14 cellular contexts compared by ENCODE assay signal in genomic region chr10:11336703-11337102, GRCh38.
DNase-seq lines count a peak whose midpoint lies in the region; ATAC-seq, FAIRE-seq and TF ChIP-seq lines count a peak whose summit lies in the region.
"Had no signal": no experiment of that assay in that cellular context is flagged by ENCODE, and none has a peak within 500 bp of the region (broad histone marks: within the 10 kb centered on the region; RNA-seq: fewer than 3 reads in every experiment).

No MANE protein-coding gene starts in this region.

- H3K27me3 ChIP-seq in GM23338 (ENCODE audit: insufficient read depth) = no peaks in the 10 kb centered on the region
- H3K27me3 ChIP-seq in endothelial cell of umbilical vein (ENCODE audit: control insufficient read depth in 2 of 2, insufficient read depth in 2 of 2, low read length in 2 of 2) = no peaks in the 10 kb centered on the region
- no peaks in the 10 kb centered on the region for H3K27me3 ChIP-seq in neuronal stem cell (ENCODE audit: control insufficient read depth in 3 of 3, insufficient read depth in 3 of 3, low read depth in 1 of 3, low read length in 3 of 3)
- H3K27me3 ChIP-seq in mesenchymal stem cell (ENCODE audit: control insufficient read depth in 1 of 2, insufficient read depth in 1 of 2, low read length in 2 of 2) = peaks cover 5 to 40% of the 10 kb centered on the region in 2 experiments
- H3K27me3 ChIP-seq: ovary, upper lobe of right lung had no signal

- no peak overlapping the region for H4K8ac ChIP-seq in neuronal stem cell (ENCODE audit: low read depth, low read length)
- H4K8ac ChIP-seq in mesenchymal stem cell (ENCODE audit: low read length) = no peak overlapping the region

- H3K9ac ChIP-seq in endothelial cell of umbilical vein (replicated peaks; ENCODE audit: extremely low read depth, insufficient read depth, low read length) (no peak overlapping the region), neuronal stem cell (ENCODE audit: low read depth, low read length, poor library complexity) (no peak overlapping the region), mesenchymal stem cell (ENCODE audit: low read length) (no peak overlapping the region)

- no peak for TF ChIP-seq CTCF in GM23338 (conservative IDR thresholded peaks at IDR 0.05; ENCODE audit: low read depth in 2 of 2)
- no peak for TF ChIP-seq CTCF in endothelial cell of umbilical vein (IDR thresholded peaks at IDR 0.05; ENCODE audit: extremely low read depth in 1 of 2, insufficient read depth in 1 of 2, low read depth in 1 of 2, low read length in 2 of 2)

- H3K27ac ChIP-seq in GM23338 (ENCODE audit: low read depth) = no peak overlapping the region
- H3K27ac ChIP-seq in endothelial cell of umbilical vein (ENCODE audit: insufficient read depth, low read depth, low read length) = no peak overlapping the region
- no peak overlapping the region for H3K27ac ChIP-seq in neuronal stem cell (replicated peaks; ENCODE audit: low read length)
- no peak overlapping the region for H3K27ac ChIP-seq in mesenchymal stem cell (ENCODE audit: low read length, poor library complexity, severe bottlenecking)
- H3K27ac ChIP-seq: ovary, upper lobe of right lung had no signal

- no peak overlapping the region for H3K27ac Mint-ChIP-seq in GM23338

- H3K79me1 ChIP-seq in neuronal stem cell (ENCODE audit: low read depth, low read length) (no peaks in the 10 kb centered on the region), mesenchymal stem cell (replicated peaks; ENCODE audit: low read length, poor library complexity, severe bottlenecking) (no peaks in the 10 kb centered on the region)

- no peaks in the 10 kb centered on the region for H4K20me1 ChIP-seq in GM23338 (replicated peaks; ENCODE audit: insufficient read depth)
- no peaks in the 10 kb centered on the region for H4K20me1 ChIP-seq in endothelial cell of umbilical vein (replicated peaks; ENCODE audit: control insufficient read depth, extremely low read depth, insufficient read depth, low read length)

- TF ChIP-seq POLR2A in endothelial cell of umbilical vein (IDR thresholded peaks at IDR 0.05; ENCODE audit: low read depth, low read length) = no peak

- H3K9me2 ChIP-seq in GM23338 (ENCODE audit: insufficient read depth) = no peaks in the 10 kb centered on the region

- H2BK15ac ChIP-seq in neuronal stem cell (ENCODE audit: low read length) (no peak overlapping the region), mesenchymal stem cell (ENCODE audit: low read depth, poor library complexity, severe bottlenecking) (no peak overlapping the region)

- H3K4me3 ChIP-seq in GM23338 (no peak overlapping the region), endothelial cell of umbilical vein (replicated peaks in 1 of 3; ENCODE audit: insufficient read depth in 1 of 3, low read depth in 1 of 3, low read length in 3 of 3) (no peak overlapping the region), neuronal stem cell (ENCODE audit: low read length in 2 of 2) (no peak overlapping the region), mesenchymal stem cell (ENCODE audit: insufficient read depth in 1 of 2, low read depth in 1 of 2, low read length in 2 of 2) (no peak overlapping the region)
- H3K4me3 ChIP-seq: ovary, upper lobe of right lung had no signal

- H2BK120ac ChIP-seq in neuronal stem cell (ENCODE audit: low read depth, low read length) (no peak overlapping the region), mesenchymal stem cell (ENCODE audit: low read depth, low read length) (no peak overlapping the region)

- dilution Hi-C loops in endothelial cell of umbilical vein (cut with MboI; ENCODE audit: extremely low pct_ligation_motif_present, low sequenced_read_pairs) = no loop called here

- peak; percentile 64 for FAIRE-seq in endothelial cell of umbilical vein (lab: Jason Lieb, UNC)
- FAIRE-seq: GM18507 had no signal

- H3K4me2 ChIP-seq in GM23338 = no peak overlapping the region
- H3K4me2 ChIP-seq in endothelial cell of umbilical vein (ENCODE audit: insufficient read depth, low read length) = no peak overlapping the region
- H3K4me2 ChIP-seq in neuronal stem cell (ENCODE audit: insufficient read depth, low read length, poor library complexity, severe bottlenecking) = no peak overlapping the region
- H3K4me2 ChIP-seq in mesenchymal stem cell (ENCODE audit: low read length, poor library complexity, severe bottlenecking) = no peak overlapping the region

- no peak overlapping the region for H2AK5ac ChIP-seq in neuronal stem cell (ENCODE audit: low read depth, low read length)
- no peak overlapping the region for H2AK5ac ChIP-seq in mesenchymal stem cell (ENCODE audit: low read length, severe bottlenecking)

- no peaks in the 10 kb centered on the region for H3F3A ChIP-seq in GM23338 (replicated peaks; ENCODE audit: low read depth)

- H2BK12ac ChIP-seq in neuronal stem cell (ENCODE audit: low read length) = no peak overlapping the region
- no peak overlapping the region for H2BK12ac ChIP-seq in mesenchymal stem cell (ENCODE audit: low read length in 2 of 2)

- H3K9me3 ChIP-seq in endothelial cell of umbilical vein (replicated peaks; ENCODE audit: control insufficient read depth, insufficient read depth, low read length) (no peaks in the 10 kb centered on the region), neuronal stem cell (replicated peaks in 1 of 2; ENCODE audit: control insufficient read depth in 2 of 2, insufficient read depth in 1 of 2, low read depth in 1 of 2, low read length in 2 of 2) (no peaks in the 10 kb centered on the region), mesenchymal stem cell (ENCODE audit: control insufficient read depth, low read length) (no peaks in the 10 kb centered on the region)
- H3K9me3 ChIP-seq: ovary, upper lobe of right lung had no signal

- DNase-seq in GM23338 (ENCODE audit: low spot score) = peak; percentile 57
- DNase-seq in RPMI7951 (ENCODE audit: low read depth) = peak; percentile 18
- peak; percentile 48 for DNase-seq in endothelial cell of umbilical vein (ENCODE audit: low read depth, low spot score)
- peak; percentile 54 for DNase-seq in neuronal stem cell (ENCODE audit: low spot score)
- no peak for DNase-seq in mesenchymal stem cell
- no peak for DNase-seq in SIG-M5 (lab: John Stamatoyannopoulos, UW)
- no peak for DNase-seq in GOT3 (lab: John Stamatoyannopoulos, UW)
- DNase-seq: activated CD4-positive, CD25-positive, alpha-beta regulatory T cell treated with anti-CD3 and anti-CD28 coated beads, Interleukin-2, amount 50 U/mL, for 72 hours; DMS53; NCI-H2171 treated with DMSO at 0.1 percent for 48 hours; ovary had no signal

- H3K79me2 ChIP-seq in GM23338 (replicated peaks; ENCODE audit: insufficient read depth) (no peaks in the 10 kb centered on the region), endothelial cell of umbilical vein (ENCODE audit: control insufficient read depth, insufficient read depth, low read length) (no peaks in the 10 kb centered on the region)

- no peak overlapping the region for H2BK5ac ChIP-seq in neuronal stem cell (ENCODE audit: low read length)
- H2BK5ac ChIP-seq in mesenchymal stem cell (ENCODE audit: low read depth, low read length, poor library complexity, severe bottlenecking) = no peak overlapping the region

- H3K4me1 Mint-ChIP-seq in GM23338 = peaks cover 40% of the 10 kb centered on the region

- BruUV-seq in endothelial cell of umbilical vein (replicated peaks; lab: Mats Ljungman, UMichigan) = no TSS peak

- H2AFZ ChIP-seq in GM23338 (no peak overlapping the region), endothelial cell of umbilical vein (ENCODE audit: low read depth, low read length) (no peak overlapping the region), neuronal stem cell (ENCODE audit: low read length) (peak overlapping the region; percentile 50), mesenchymal stem cell (ENCODE audit: low read depth, low read length) (no peak overlapping the region)

- no peak overlapping the region for H3K4me3 Mint-ChIP-seq in GM23338

- H4K91ac ChIP-seq in neuronal stem cell (ENCODE audit: low read depth, low read length, poor library complexity) = no peak overlapping the region
- no peak overlapping the region for H4K91ac ChIP-seq in mesenchymal stem cell (ENCODE audit: low read length)

- no peak overlapping the region for H3K14ac ChIP-seq in neuronal stem cell (ENCODE audit: low read length)
- H3K14ac ChIP-seq in mesenchymal stem cell (ENCODE audit: low read length in 2 of 2) = no peak overlapping the region

- no peaks in the 10 kb centered on the region for H3K9me1 ChIP-seq in endothelial cell of umbilical vein (replicated peaks; ENCODE audit: control insufficient read depth, extremely low read depth, insufficient read depth, low read length)

- intact Hi-C loops in endothelial cell of umbilical vein (cut with micrococcal nuclease) = no loop called here

- H3K23ac ChIP-seq in neuronal stem cell (ENCODE audit: low read depth, low read length, poor library complexity) (no peak overlapping the region), mesenchymal stem cell (ENCODE audit: low read length in 2 of 2) (no peak overlapping the region)

- H3K9me3 Mint-ChIP-seq in GM23338 = no peaks in the 10 kb centered on the region

- no peak overlapping the region for H3K18ac ChIP-seq in neuronal stem cell (ENCODE audit: low read length)
- H3K18ac ChIP-seq in mesenchymal stem cell (ENCODE audit: low read depth in 1 of 2, low read length in 2 of 2) = no peak overlapping the region

- ATAC-seq in GM23338 (peak; percentile 74), GM19452 (IDR thresholded peaks at IDR 0.05; ENCODE audit: unreplicated experiment) (no peak)

- no CpG with 5 or more reads among the region's 7 CpGs for WGBS in neuronal stem cell (ENCODE audit: extremely low coverage in 2 of 2, insufficient read length in 2 of 2, insufficient replicate concordance in 1 of 2), 2 donors
- WGBS in mesenchymal stem cell = 90% methylated on average over 7 of the region's 7 CpGs

- H3K36me3 ChIP-seq in GM23338 (ENCODE audit: insufficient read depth) = no peaks in the 10 kb centered on the region
- H3K36me3 ChIP-seq in endothelial cell of umbilical vein (ENCODE audit: control insufficient read depth in 2 of 2, extremely low read depth in 1 of 2, insufficient read depth in 2 of 2, low read length in 2 of 2) = no peaks in the 10 kb centered on the region
- no peaks in the 10 kb centered on the region for H3K36me3 ChIP-seq in neuronal stem cell (replicated peaks in 1 of 2; ENCODE audit: control insufficient read depth in 2 of 2, insufficient read depth in 2 of 2, low read length in 2 of 2)
- H3K36me3 ChIP-seq in mesenchymal stem cell (ENCODE audit: control insufficient read depth in 1 of 2, insufficient read depth in 2 of 2, low read depth in 1 of 2, low read length in 2 of 2) = peaks cover 8 to 18% of the 10 kb centered on the region in 2 experiments
- H3K36me3 ChIP-seq: ovary had no signal

- H3K27me3 Mint-ChIP-seq in GM23338 (ENCODE audit: insufficient read depth, low read depth, poor library complexity) = peaks cover 2% of the 10 kb centered on the region

- no peaks in the 10 kb centered on the region for H3K36me3 Mint-ChIP-seq in GM23338 (ENCODE audit: low read depth)

- H3K4me1 ChIP-seq in GM23338 (ENCODE audit: insufficient read depth) (peaks cover 17% of the 10 kb centered on the region), endothelial cell of umbilical vein (ENCODE audit: control insufficient read depth, extremely low read depth, insufficient read depth, low read length) (no peaks in the 10 kb centered on the region), neuronal stem cell (ENCODE audit: control insufficient read depth in 2 of 2, insufficient read depth in 1 of 2, low read depth in 1 of 2, low read length in 2 of 2) (peaks cover 22 to 26% of the 10 kb centered on the region in 2 donors), mesenchymal stem cell (ENCODE audit: control insufficient read depth, insufficient read depth, low read depth, low read length) (no peaks in the 10 kb centered on the region)
- H3K4me1 ChIP-seq: upper lobe of right lung had no signal

- CTCF ChIA-PET in endothelial cell of umbilical vein (lab: Charles Lee) = interaction anchor here (1.1 to 1.2 kb wide), 2 partner anchors 66 to 88 kb away, joined by 3 read pairs; no protein-coding TSS in a partner anchor

- POLR2A ChIA-PET in endothelial cell of umbilical vein (lab: Charles Lee) = no interaction called here

- H3K4ac ChIP-seq in neuronal stem cell (ENCODE audit: low read length) (no peak overlapping the region), mesenchymal stem cell (ENCODE audit: low read depth in 1 of 2, low read length in 2 of 2) (no peak overlapping the region)

Comparison
In these comparisons a context has a peak if more than half of its experiments do, and no peak if none do; other contexts are left out.
1. DNase-seq: peak in GM23338 (single experiment), RPMI7951 (single experiment), endothelial cell of umbilical vein (single experiment) and neuronal stem cell (single experiment); none in mesenchymal stem cell (single experiment), SIG-M5 (single experiment) and GOT3 (single experiment).